9 cellular contexts compared by ENCODE assay signal in genomic region chr9:130995399-130995941, GRCh38. TPM values are rescaled to one million over a fixed set of nuclear protein-coding genes. Genes with fewer than 3 reads are reported as not detected.
DNase-seq lines count a peak whose midpoint lies in the region; ATAC-seq, FAIRE-seq and TF ChIP-seq lines count a peak whose summit lies in the region.
"Had no signal": no experiment of that assay in that cellular context is flagged by ENCODE, and none has a peak within 500 bp of the region (broad histone marks: within the 10 kb centered on the region; RNA-seq: fewer than 3 reads in every experiment).

No MANE protein-coding gene starts in this region.

- intact Hi-C loops in left lung (cut with DNase I): loop anchor here in 1 of 2 donors (5.0 kb wide), 1 partner anchor 128 kb away; no protein-coding TSS in a partner anchor
- intact Hi-C loops in uterus (cut with DNase I; ENCODE audit: low total_unique reads): no loop called here

- H3K9me3 ChIP-seq in left lung (no peaks in the 10 kb centered on the region), uterus (no peaks in the 10 kb centered on the region)

- FAIRE-seq in GM12891 (lab: Jason Lieb, UNC): no peak
- FAIRE-seq: islet of Langerhans had no signal

- H3K27me3 ChIP-seq in left lung: peaks cover 6 to 75% of the 10 kb centered on the region in 2 donors
- peaks cover 0 to 10% of the 10 kb centered on the region in 2 donors for H3K27me3 ChIP-seq in uterus

- TF ChIP-seq POLR2A in GM12891 (IDR thresholded peaks at IDR 0.05; ENCODE audit: low read depth, low read length): no peak
- no peak for TF ChIP-seq POLR2A in uterus (IDR thresholded peaks at IDR 0.05)

- H3K27ac ChIP-seq in left lung (no peak overlapping the region), uterus (no peak overlapping the region)

- H3K4me1 ChIP-seq in left lung (peaks cover 0 to 11% of the 10 kb centered on the region in 2 donors), uterus (no peaks in the 10 kb centered on the region)

- ATAC-seq in left lung (peak; percentile 44), GM18520 (IDR thresholded peaks at IDR 0.05; ENCODE audit: unreplicated experiment) (no peak)

- no peaks in the 10 kb centered on the region for H3K36me3 ChIP-seq in left lung
- H3K36me3 ChIP-seq in uterus: no peaks in the 10 kb centered on the region

- H3K4me3 ChIP-seq in left lung (no peak overlapping the region), uterus (no peak overlapping the region)

- DNase-seq in CD1c-positive myeloid dendritic cell (ENCODE audit: extremely low spot score): peak; percentile 79
- DNase-seq in Kasumi-1 (lab: John Stamatoyannopoulos, UW): peak; percentile 92
- DNase-seq in amniotic epithelial cell (ENCODE audit: low read depth): peak; percentile 23
- DNase-seq in left lung: peak in 1 of 2 donors; percentile 61
- no peak for DNase-seq in GM12891 (ENCODE audit: insufficient read length, low spot score)
- DNase-seq in uterus: no peak
- no peak for DNase-seq in dedifferentiated amniotic fluid mesenchymal stem cell (ENCODE audit: extremely low spot score)

- TF ChIP-seq CTCF in left lung (IDR thresholded peaks at IDR 0.05) (no peak), uterus (IDR thresholded peaks at IDR 0.05) (no peak)

TF ChIP-seq in GM12891, 5 proteins besides CTCF, POLR2A, EP300 and RAD21:
- no peak for TF ChIP-seq SPI1 (IDR thresholded peaks at IDR 0.05; ENCODE audit: low read depth, low read length)
- TF ChIP-seq POLR2AphosphoS5 (IDR thresholded peaks at IDR 0.05; ENCODE audit: low read depth, low read length): no peak
- TF ChIP-seq POU2F2 (IDR thresholded peaks at IDR 0.05; ENCODE audit: low read depth, low read length): no peak
- no peak for TF ChIP-seq PAX5 (IDR thresholded peaks at IDR 0.05; ENCODE audit: insufficient read depth, low read length, severe bottlenecking)
- no peak for TF ChIP-seq TAF1 (IDR thresholded peaks at IDR 0.05; ENCODE audit: low read depth, low read length)

RNA-seq across cellular contexts. Expression of gene LAMC3, which starts 13.5 kb away (rescaled TPM):
- 10 to 100 TPM; 23.4 to 25.5 TPM for total RNA-seq in left lung
- not detected for polyA plus RNA-seq in GM12891 (2012; ENCODE audit: low read depth, missing spikeins)
- 10 to 100 TPM in 1 of 4 donors, 1 to 10 TPM in 3; 2.6 to 58.5 (median 3.6) TPM for total RNA-seq in uterus

RNA-seq across cellular contexts. Expression of gene FIBCD1, which starts 56.4 kb away (rescaled TPM):
- total RNA-seq in left lung: 10 to 100 TPM in 1 of 2 donors, 1 to 10 TPM in 1; 2.5 to 11.4 TPM
- polyA plus RNA-seq in GM12891 (2012; ENCODE audit: low read depth, missing spikeins): 0.06 TPM
- under 1 TPM in 1 of 4 donors, not detected in 3; 0.29 TPM for total RNA-seq in uterus

Comparison
In these comparisons a context has a peak if more than half of its experiments do, and no peak if none do; other contexts are left out.
1. DNase-seq: peak in CD1c-positive myeloid dendritic cell (single experiment), Kasumi-1 (2 of 2) and amniotic epithelial cell (single experiment); none in GM12891 (single experiment), uterus (0 of 2) and dedifferentiated amniotic fluid mesenchymal stem cell (single experiment).